ENCODE assay signal across 26 cellular contexts in genomic region chr18:60794802-60795201, GRCh38.
"Had no signal": no experiment of that assay in that cellular context is flagged by ENCODE, and none has a peak within 500 bp of the region (broad histone marks: within the 10 kb centered on the region; RNA-seq: fewer than 3 reads in every experiment).

No MANE protein-coding gene starts in this region.

- H3K27ac Mint-ChIP-seq: activated CD4-positive, alpha-beta memory T cell treated with anti-CD3 and anti-CD28 coated beads, Interleukin-2, amount 10 ng/mL, durations not matched to agents 7 days and 5 days; activated CD4-positive, alpha-beta T cell treated with anti-CD3 and anti-CD28 coated beads for 36 hours; activated naive CD4-positive, alpha-beta T cell treated with anti-CD3 and anti-CD28 coated beads for 36 hours; activated naive CD8-positive, alpha-beta T cell; activated T-helper 17 cell treated with anti-CD3 and anti-CD28 coated beads, Interleukin-2, amount 50 U/mL, for 72 hours; brain; T-helper 17 cell had no signal

- H3K36me3 Mint-ChIP-seq: activated naive CD8-positive, alpha-beta T cell; brain had no signal

- H3K4me1 Mint-ChIP-seq: activated CD4-positive, alpha-beta memory T cell treated with anti-CD3 and anti-CD28 coated beads, Interleukin-2, amount 10 ng/mL, durations not matched to agents 7 days and 5 days; activated CD4-positive, alpha-beta T cell treated with anti-CD3 and anti-CD28 coated beads for 36 hours; activated T-helper 17 cell treated with anti-CD3 and anti-CD28 coated beads, Interleukin-2, amount 50 U/mL, for 72 hours; brain; central memory CD8-positive, alpha-beta T cell; T-helper 17 cell had no signal

- H3K27me3 Mint-ChIP-seq: activated CD4-positive, alpha-beta memory T cell treated with anti-CD3 and anti-CD28 coated beads, Interleukin-2, amount 10 ng/mL, durations not matched to agents 7 days and 5 days; activated CD4-positive, alpha-beta T cell treated with anti-CD3 and anti-CD28 coated beads for 36 hours; activated naive CD8-positive, alpha-beta T cell; activated T-helper 17 cell treated with anti-CD3 and anti-CD28 coated beads, Interleukin-2, amount 50 U/mL, for 72 hours; brain; central memory CD8-positive, alpha-beta T cell; T-helper 17 cell had no signal

- DNase-seq: activated CD4-positive, alpha-beta memory T cell treated with anti-CD3 and anti-CD28 coated beads, Interleukin-2, amount 10 ng/mL, durations not matched to agents 7 days and 5 days; activated CD4-positive, alpha-beta T cell treated with anti-CD3 and anti-CD28 coated beads for 36 hours; activated CD4-positive, alpha-beta T cell treated with anti-CD3 and anti-CD28 coated beads, Interleukin-2, amount 50 U/mL, for 1 hour; activated gamma-delta T cell; activated naive CD4-positive, alpha-beta T cell treated with anti-CD3 and anti-CD28 coated beads for 36 hours; activated T-cell treated with anti-CD3 and anti-CD28 coated beads for 4 hours; activated T-cell treated with anti-CD3 and anti-CD28 coated beads, Interleukin-2, amount 50 U/mL, for 48 hours; amygdala; Karpas-422; NCI-H1048; NCI-H146; NCI-H2029; NCI-H2107; NCI-H2171 treated with DMSO at 0.1 percent for 48 hours; NCI-H226; NCI-H510A; NCI-H69; SIG-M5; T-helper 17 cell; T-helper 9 cell had no signal

- H3K4me3 ChIP-seq: K562 had no signal

- H3K4me3 Mint-ChIP-seq: activated CD4-positive, alpha-beta memory T cell treated with anti-CD3 and anti-CD28 coated beads, Interleukin-2, amount 10 ng/mL, durations not matched to agents 7 days and 5 days; activated CD4-positive, alpha-beta T cell treated with anti-CD3 and anti-CD28 coated beads for 36 hours; activated naive CD4-positive, alpha-beta T cell treated with anti-CD3 and anti-CD28 coated beads for 36 hours; activated naive CD8-positive, alpha-beta T cell; activated T-helper 17 cell treated with anti-CD3 and anti-CD28 coated beads, Interleukin-2, amount 50 U/mL, for 72 hours; brain; central memory CD8-positive, alpha-beta T cell; T-helper 17 cell had no signal

- H3K27ac ChIP-seq: VCaP had no signal
